In the genomic region with DNA sequence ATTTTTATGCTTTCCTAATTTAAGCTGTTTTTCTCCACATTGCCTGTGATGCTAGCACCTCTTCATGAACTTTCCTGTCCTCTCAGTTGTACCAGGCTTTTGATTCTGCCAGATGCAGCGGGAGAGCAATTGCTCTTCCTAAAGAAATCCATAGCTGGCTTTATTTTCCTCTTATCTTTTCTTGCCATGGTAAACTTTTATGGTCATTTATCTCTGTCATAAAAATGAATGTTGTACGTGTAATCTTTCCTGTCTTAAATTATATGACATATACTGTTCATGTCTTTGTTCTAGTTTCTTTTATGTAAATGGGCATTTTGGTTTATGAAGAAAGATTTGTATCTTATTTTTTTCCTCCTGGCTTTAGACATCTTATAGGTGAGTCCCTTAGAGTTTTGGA, we compare ENCODE assay signal across 11 cellular contexts.
"Had no signal": no experiment of that assay in that cellular context is flagged by ENCODE, and none has a peak within 500 bp of the region (broad histone marks: within the 10 kb centered on the region; RNA-seq: fewer than 3 reads in every experiment).

No MANE protein-coding gene starts in this region.

- H3K9me3 Mint-ChIP-seq: GM23338, H9, HFFc6 had no signal

- H3K4me3 Mint-ChIP-seq: GM23338, H9, HFFc6 had no signal

- H2AFZ ChIP-seq: GM23248, GM23338 had no signal

- H3K4me1 ChIP-seq: HAP-1 had no signal

- H3K4me1 Mint-ChIP-seq: GM23338, H9 had no signal

- H3K4me3 ChIP-seq: GM23248, GM23338, HAP-1 had no signal

- ATAC-seq: GM23338, HCT116 had no signal

- H3K27ac Mint-ChIP-seq: GM23338, H9, HFFc6 had no signal

- H3K4me2 ChIP-seq: GM23338 had no signal

- H3K9me3 ChIP-seq: HAP-1 had no signal

- DNase-seq: GM23248, GOT3, H7, H9, HCEC 1CT, HFFc6 had no signal

- H3K36me3 ChIP-seq: HAP-1 had no signal

- FAIRE-seq: H1, H54 had no signal

- H3K27ac ChIP-seq: GM23248 had no signal
